In genomic region chr4:83177182-83177581, GRCh38 we compare ENCODE assay signal across 27 cellular contexts.
"Had no signal": no experiment of that assay in that cellular context is flagged by ENCODE, and none has a peak within 500 bp of the region (broad histone marks: within the 10 kb centered on the region; RNA-seq: fewer than 3 reads in every experiment).

No MANE protein-coding gene starts in this region.

- H3K9me3 Mint-ChIP-seq: dendritic cell treated with granulocyte-macrophage colony-stimulating factor and Interleukin-4, amounts not matched to agents 40 ng/mL and 50 ng/mL, for 4 days; effector memory CD8-positive, alpha-beta T cell; naive thymus-derived CD8-positive, alpha-beta T cell had no signal

- H3K4me1 ChIP-seq: colonic mucosa, gastrocnemius medialis, heart right ventricle, lower lobe of right lung had no signal

- H3K27ac Mint-ChIP-seq: dendritic cell treated with granulocyte-macrophage colony-stimulating factor and Interleukin-4, amounts not matched to agents 40 ng/mL and 50 ng/mL, for 4 days; effector memory CD8-positive, alpha-beta T cell; endodermal cell; mesothelial cell of epicardium had no signal

- H3K9me3 ChIP-seq: colonic mucosa, esophagus squamous epithelium, gastrocnemius medialis, heart right ventricle, left lung, lower lobe of right lung had no signal

- H3K36me3 ChIP-seq: colonic mucosa, esophagus squamous epithelium, gastrocnemius medialis, heart right ventricle, left lung, lower lobe of right lung had no signal

- ATAC-seq: effector memory CD8-positive, alpha-beta T cell; esophagus mucosa; gastrocnemius medialis; heart right ventricle; left cardiac atrium; left lung; left ventricle myocardium superior; lower lobe of right lung; naive thymus-derived CD8-positive, alpha-beta T cell had no signal

- H3K4me1 Mint-ChIP-seq: endodermal cell, mesothelial cell of epicardium had no signal

- H3K27ac ChIP-seq: colonic mucosa, epithelial cell of prostate, esophagus squamous epithelium, gastrocnemius medialis, heart right ventricle, left lung, lower lobe of right lung had no signal

- H3K4me3 Mint-ChIP-seq: dendritic cell treated with granulocyte-macrophage colony-stimulating factor and Interleukin-4, amounts not matched to agents 40 ng/mL and 50 ng/mL, for 4 days; effector memory CD8-positive, alpha-beta T cell; endodermal cell; mesothelial cell of epicardium; naive thymus-derived CD8-positive, alpha-beta T cell had no signal

- H3K4me3 ChIP-seq: colonic mucosa, esophagus squamous epithelium, gastrocnemius medialis, heart right ventricle, left lung, lower lobe of right lung had no signal

- H3K27me3 Mint-ChIP-seq: effector memory CD8-positive, alpha-beta T cell; naive thymus-derived CD8-positive, alpha-beta T cell had no signal

- H3K36me3 Mint-ChIP-seq: mesothelial cell of epicardium; naive thymus-derived CD8-positive, alpha-beta T cell had no signal

- FAIRE-seq: endometrium, islet of Langerhans, keratinocyte had no signal

- DNase-seq: colonic mucosa; cortex of kidney; effector CD8-positive, alpha-beta T cell; effector memory CD8-positive, alpha-beta T cell; endodermal cell; erythroblast; esophagus squamous epithelium; foreskin fibroblast; foreskin melanocyte; gastrocnemius medialis; glutamatergic neuron; head of caudate nucleus; heart right ventricle; hippocampal formation; left cardiac atrium; left lung; left ventricle myocardium superior; lower lobe of right lung; mesenchymal stem cell; naive thymus-derived CD8-positive, alpha-beta T cell had no signal

- H3K27me3 ChIP-seq: colonic mucosa, esophagus squamous epithelium, gastrocnemius medialis, heart right ventricle, left lung had no signal
